ENCODE assay signal across 33 cellular contexts in the genomic region with DNA sequence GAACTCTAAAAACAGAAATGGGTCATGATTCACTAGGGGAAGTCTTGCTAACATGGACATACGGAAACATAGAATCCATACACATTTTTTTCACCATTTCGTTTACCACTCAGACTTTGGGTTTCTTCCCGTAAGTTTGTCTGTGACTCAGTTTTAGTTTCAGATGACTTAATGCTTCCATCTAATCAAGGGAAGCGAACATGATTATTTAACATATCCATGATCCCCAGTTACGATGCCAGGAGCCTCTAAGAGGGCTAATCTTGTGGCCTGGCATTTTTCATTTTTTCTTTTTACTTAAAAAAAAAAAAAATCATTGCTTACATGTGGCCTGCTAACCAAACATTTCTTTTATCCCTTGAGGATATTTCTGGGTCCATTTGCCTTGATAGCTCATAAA. TPM values are rescaled to one million over a fixed set of nuclear protein-coding genes. Genes with fewer than 3 reads are reported as not detected.
"Had no signal": no experiment of that assay in that cellular context is flagged by ENCODE, and none has a peak within 500 bp of the region (broad histone marks: within the 10 kb centered on the region; RNA-seq: fewer than 3 reads in every experiment).

No MANE protein-coding gene starts in this region.

- H3K9ac ChIP-seq: parathyroid adenoma had no signal

- H3K27ac Mint-ChIP-seq: naive B cell; naive thymus-derived CD8-positive, alpha-beta T cell; natural killer cell treated with Interleukin-12 subunit alpha and Interleukin-12 subunit beta and Interleukin-15 and Interleukin-18, amount 100 ng/mL, for 72 hours; nephron progenitor cell; progenitor cell of endocrine pancreas; stimulated activated memory B cell treated with anti-CD40 and anti-IgM and Interleukin-4, amounts not matched to agents 10 μg/mL and 1 μg/mL and 100 μg/mL, for 72 hours had no signal

- H3K36me3 Mint-ChIP-seq: naive B cell; naive thymus-derived CD8-positive, alpha-beta T cell; natural killer cell treated with Interleukin-12 subunit alpha and Interleukin-12 subunit beta and Interleukin-15 and Interleukin-18, amount 100 ng/mL, for 72 hours; stimulated activated memory B cell treated with anti-CD40 and anti-IgM and Interleukin-4, amounts not matched to agents 10 μg/mL and 1 μg/mL and 100 μg/mL, for 72 hours had no signal

- H3K27ac ChIP-seq: neutrophil, ovary, parathyroid adenoma, psoas muscle, right lobe of liver, sigmoid colon, spleen, suprapubic skin, testis, tibial artery, upper lobe of left lung, vagina had no signal

- H3K9me3 ChIP-seq: neutrophil, ovary, psoas muscle, right lobe of liver, sigmoid colon, spleen, suprapubic skin, testis, tibial artery, upper lobe of left lung, vagina had no signal

- H3K4me1 ChIP-seq: parathyroid adenoma, psoas muscle, right lobe of liver, testis, vagina had no signal

- H3K4me1 Mint-ChIP-seq: naive B cell; naive thymus-derived CD8-positive, alpha-beta T cell; nephron progenitor cell; neural crest cell; stimulated activated memory B cell treated with anti-CD40 and anti-IgM and Interleukin-4, amounts not matched to agents 10 μg/mL and 1 μg/mL and 100 μg/mL, for 72 hours; stimulated activated naive CD8-positive, alpha-beta T cell treated with anti-CD3 and anti-CD28 coated beads, Interleukin-15, amount 100 ng/mL, for 72 hours had no signal

- H3K27me3 Mint-ChIP-seq: naive B cell; progenitor cell of endocrine pancreas; stimulated activated memory B cell treated with anti-CD40 and anti-IgM and Interleukin-4, amounts not matched to agents 10 μg/mL and 1 μg/mL and 100 μg/mL, for 72 hours had no signal

- ATAC-seq: naive thymus-derived CD8-positive, alpha-beta T cell; natural killer cell treated with Interleukin-12 subunit alpha and Interleukin-12 subunit beta and Interleukin-15 and Interleukin-18, amount 100 ng/mL, for 72 hours; psoas muscle; right cardiac atrium; right lobe of liver; stimulated activated memory B cell treated with anti-CD40 and anti-IgM and Interleukin-4, amounts not matched to agents 10 μg/mL and 1 μg/mL and 100 μg/mL, for 72 hours; stimulated activated naive CD8-positive, alpha-beta T cell treated with anti-CD3 and anti-CD28 coated beads, Interleukin-15, amount 100 ng/mL, for 72 hours; stimulated activated naive CD8-positive, alpha-beta T cell treated with anti-CD3 and anti-CD28 coated beads, Interleukin-15, Interleukin-2, amounts not matched to agents 100 U/mL and 50 U/mL, for 24 hours had no signal

- H3K27me3 ChIP-seq: neutrophil, ovary, right lobe of liver, sigmoid colon, spleen, suprapubic skin, testis, tibial artery, upper lobe of left lung, vagina had no signal

- H3K4me3 Mint-ChIP-seq: naive B cell; naive thymus-derived CD8-positive, alpha-beta T cell; natural killer cell treated with Interleukin-12 subunit alpha and Interleukin-12 subunit beta and Interleukin-15 and Interleukin-18, amount 100 ng/mL, for 72 hours; nephron progenitor cell; neural crest cell; stimulated activated memory B cell treated with anti-CD40 and anti-IgM and Interleukin-4, amounts not matched to agents 10 μg/mL and 1 μg/mL and 100 μg/mL, for 72 hours; stimulated activated naive CD8-positive, alpha-beta T cell treated with anti-CD3 and anti-CD28 coated beads, Interleukin-15, amount 100 ng/mL, for 72 hours had no signal

- H2AFZ ChIP-seq: parathyroid adenoma had no signal

- H3K9me3 Mint-ChIP-seq: natural killer cell treated with Interleukin-12 subunit alpha and Interleukin-12 subunit beta and Interleukin-15 and Interleukin-18, amount 100 ng/mL, for 72 hours; nephron progenitor cell; stimulated activated memory B cell treated with anti-CD40 and anti-IgM and Interleukin-4, amounts not matched to agents 10 μg/mL and 1 μg/mL and 100 μg/mL, for 72 hours; stimulated activated naive CD8-positive, alpha-beta T cell treated with anti-CD3 and anti-CD28 coated beads, Interleukin-15, amount 100 ng/mL, for 72 hours had no signal

- H3K79me2 ChIP-seq: parathyroid adenoma had no signal

- DNase-seq: naive B cell; naive thymus-derived CD8-positive, alpha-beta T cell; nephron progenitor cell; nucleus accumbens; ovary; posterior cingulate gyrus; psoas muscle; right cardiac atrium; right lobe of liver; sigmoid colon; small intestine; spleen; stimulated activated CD4-positive, alpha-beta T cell treated with anti-CD3 and anti-CD28 coated beads, Interleukin-12 subunit alpha, Interleukin-12 subunit beta, amount 100 ng/mL, for 4 hours; stimulated activated CD4-positive, alpha-beta T cell treated with anti-CD3 and anti-CD28 coated beads, Interleukin-1b, Interleukin-23, amount 100 ng/mL, for 48 hours; stimulated activated CD4-positive, alpha-beta T cell treated with anti-CD3 and anti-CD28 coated beads, Interleukin-4, amount 100 ng/mL, for 1 hour; stimulated activated CD4-positive, alpha-beta T cell treated with anti-CD3 and anti-CD28 coated beads, Interleukin-4, amount 100 ng/mL, for 4 hours; stimulated activated CD8-positive, alpha-beta memory T cell treated with anti-CD3 and anti-CD28 coated beads, Interleukin-4, amount 100 ng/mL, for 48 hours; stimulated activated naive CD4-positive, alpha-beta T cell; stimulated activated naive CD8-positive, alpha-beta T cell treated with anti-CD3 and anti-CD28 coated beads, Interleukin-15, amount 100 ng/mL, for 72 hours; stimulated activated naive CD8-positive, alpha-beta T cell treated with anti-CD3 and anti-CD28 coated beads, Interleukin-15, Interleukin-2, amounts not matched to agents 100 U/mL and 50 U/mL, for 24 hours; substantia nigra; testis; tibial artery; trophoblast cell; upper lobe of left lung had no signal

- H3K36me3 ChIP-seq: neutrophil, ovary, sigmoid colon, spleen, suprapubic skin, upper lobe of left lung, vagina had no signal

- H3K4me3 ChIP-seq: ovary, psoas muscle, right lobe of liver, sigmoid colon, spleen, suprapubic skin, testis, tibial artery, upper lobe of left lung, vagina had no signal

RNA-seq across cellular contexts. Expression of gene PLOD2, which starts 20.2 kb away (rescaled TPM):
- total RNA-seq: naive thymus-derived CD8-positive, alpha-beta T cell had no signal
- polyA plus RNA-seq: naive thymus-derived CD8-positive, alpha-beta T cell had no signal
